ENCODE assay signal across 13 cellular contexts in genomic region chr7:149355390-149356048, GRCh38.
DNase-seq lines count a peak whose midpoint lies in the region; TF ChIP-seq lines count a peak whose summit lies in the region.
"Had no signal": no experiment of that assay in that cellular context is flagged by ENCODE, and none has a peak within 500 bp of the region (broad histone marks: within the 10 kb centered on the region; RNA-seq: fewer than 3 reads in every experiment).

No MANE protein-coding gene starts in this region.

- no peak overlapping the region for H3K27ac ChIP-seq in HUES48 (ENCODE audit: low read depth, low read length)
- H3K27ac ChIP-seq: ascending aorta had no signal

- peak overlapping the region; percentile 49 for H3K4me3 ChIP-seq in HUES48 (ENCODE audit: low read depth, low read length)
- H3K4me3 ChIP-seq: ascending aorta had no signal

- CTCF ChIA-PET in GM10248 (lab: Yijun Ruan, JAX) = interaction anchor here (1.2 kb wide), 2 partner anchors 10 to 68 kb away, joined by 3 read pairs; no protein-coding TSS in a partner anchor

- 0 out of 2 replicates have a peak, but pooled peaks cover 4% of the 10 kb centered on the region for H3K4me1 ChIP-seq in HUES48 (ENCODE audit: control insufficient read depth, insufficient read depth, low read length)
- H3K4me1 ChIP-seq: ascending aorta had no signal

- H3K9ac ChIP-seq in HUES48 (ENCODE audit: low read depth, low read length) = no peak overlapping the region

- no peaks in the 10 kb centered on the region for H3K36me3 ChIP-seq in HUES48 (ENCODE audit: control insufficient read depth, insufficient read depth, low read length)
- H3K36me3 ChIP-seq: ascending aorta had no signal

- TF ChIP-seq CTCF in GM10248 (IDR thresholded peaks at IDR 0.05; ENCODE audit: control extremely low read depth, extremely low read depth, low read depth, missing control alignments) = no peak

- peaks cover 6% of the 10 kb centered on the region; the same call in 1 of the 2 replicates for H3K9me3 ChIP-seq in HUES48 (ENCODE audit: control insufficient read depth, insufficient read depth, low read length)
- H3K9me3 ChIP-seq: ascending aorta had no signal

- POLR2A ChIA-PET in GM10248 (lab: Yijun Ruan, JAX) = no interaction called here

- DNase-seq in ELR (ENCODE audit: low read depth) = peak; percentile 63
- DNase-seq in SW480 (ENCODE audit: low spot score) = peak; percentile 44
- peak; percentile 66 for DNase-seq in iPS-NIHi7 (ENCODE audit: extremely low spot score)
- DNase-seq in cardiac septum (ENCODE audit: low spot score) = no peak
- DNase-seq in GM10248 (ENCODE audit: extremely low spot score) = no peak
- no peak for DNase-seq in NCI-H1092 treated with DMSO at 0.1 percent for 48 hours (lab: John Stamatoyannopoulos, UW)
- no peak for DNase-seq in C1 segment of cervical spinal cord (lab: John Stamatoyannopoulos, UW)
- DNase-seq: activated T-cell treated with anti-CD3 and anti-CD28 coated beads, Interleukin-2, amount 50 U/mL, for 4 hours; effector memory CD4-positive, alpha-beta T cell; NCI-H1417 treated with DMSO at 0.1 percent for 48 hours; retina had no signal

- intact Hi-C loops in cardiac septum (cut with DNase I) = no loop called here

- H3K27me3 ChIP-seq in HUES48 (ENCODE audit: control insufficient read depth, insufficient read depth, low read length) = no peaks in the 10 kb centered on the region
- H3K27me3 ChIP-seq: ascending aorta had no signal

Comparison
In these comparisons a context has a peak if more than half of its experiments do, and no peak if none do; other contexts are left out.
1. DNase-seq: peak in ELR (single experiment), SW480 (single experiment) and iPS-NIHi7 (single experiment); none in cardiac septum (single experiment), GM10248 (single experiment), NCI-H1092 treated with DMSO at 0.1 percent for 48 hours (single experiment) and C1 segment of cervical spinal cord (0 of 14).